Comparison of ENCODE assay signal across 10 cellular contexts in genomic region chr11:118689503-118689851, GRCh38. TPM values are rescaled to one million over a fixed set of nuclear protein-coding genes. Genes with fewer than 3 reads are reported as not detected.
DNase-seq lines count a peak whose midpoint lies in the region; ATAC-seq, FAIRE-seq and TF ChIP-seq lines count a peak whose summit lies in the region.
"Had no signal": no experiment of that assay in that cellular context is flagged by ENCODE, and none has a peak within 500 bp of the region (broad histone marks: within the 10 kb centered on the region; RNA-seq: fewer than 3 reads in every experiment).

No MANE protein-coding gene starts in this region.

- H3K36me3 ChIP-seq in lower lobe of right lung = no peaks in the 10 kb centered on the region
- H3K36me3 ChIP-seq in tibial nerve = no peaks in the 10 kb centered on the region

- peaks cover 6% of the 10 kb centered on the region for H3K36me3 Mint-ChIP-seq in central memory CD8-positive, alpha-beta T cell (ENCODE audit: insufficient read depth)

- H3K27ac ChIP-seq in lower lobe of right lung (peak overlapping the region; percentile 76), tibial nerve (peak overlapping the region; percentile 76 to 89 (median 88))

- no peaks in the 10 kb centered on the region for H3K27me3 Mint-ChIP-seq in central memory CD8-positive, alpha-beta T cell

- H3K4me3 Mint-ChIP-seq in central memory CD8-positive, alpha-beta T cell = peak overlapping the region; percentile 73

- H3K27me3 ChIP-seq in lower lobe of right lung (ENCODE audit: low read depth) (no peaks in the 10 kb centered on the region), tibial nerve (no peaks in the 10 kb centered on the region)

- FAIRE-seq in HTR-8/SVneo (lab: Jason Lieb, UNC) = no peak

- H3K4me1 ChIP-seq in lower lobe of right lung = peaks cover 29% of the 10 kb centered on the region
- H3K4me1 ChIP-seq in tibial nerve = peaks cover 0 to 38% (median 11%) of the 10 kb centered on the region in 4 donors

- no peaks in the 10 kb centered on the region for H3K9me3 ChIP-seq in lower lobe of right lung
- no peaks in the 10 kb centered on the region for H3K9me3 ChIP-seq in tibial nerve

- no peaks in the 10 kb centered on the region for H3K9me3 Mint-ChIP-seq in central memory CD8-positive, alpha-beta T cell

- H3K4me3 ChIP-seq in lower lobe of right lung (peak overlapping the region; percentile 55), tibial nerve (peak overlapping the region; percentile 26 to 50 (median 32))

- intact Hi-C loops in lower lobe of right lung (cut with DNase I) = no loop called here

- no peak for TF ChIP-seq EP300 in tibial nerve (IDR thresholded peaks at IDR 0.05)

- TF ChIP-seq POLR2A in tibial nerve (IDR thresholded peaks at IDR 0.05) = no peak

- H3K27ac Mint-ChIP-seq in central memory CD8-positive, alpha-beta T cell (ENCODE audit: low read depth) = peak overlapping the region; percentile 60

- no peak for TF ChIP-seq CTCF in lower lobe of right lung (IDR thresholded peaks at IDR 0.05)
- no peak for TF ChIP-seq CTCF in tibial nerve (IDR thresholded peaks at IDR 0.05)

- peak; percentile 40 for DNase-seq in DMS153 treated with DMSO at 0.1 percent for 48 hours (lab: John Stamatoyannopoulos, UW; ENCODE audit: unreplicated experiment)
- DNase-seq in DMS153 (lab: John Stamatoyannopoulos, UW) = no peak
- no peak for DNase-seq in central memory CD8-positive, alpha-beta T cell (ENCODE audit: low spot score in 2 of 2)
- DNase-seq in lower lobe of right lung = no peak
- no peak for DNase-seq in tibial nerve (ENCODE audit: low spot score in 2 of 2)
- no peak for DNase-seq in HTR-8/SVneo (ENCODE audit: insufficient read length, low spot score)
- DNase-seq in stimulated activated CD4-positive, alpha-beta T cell treated with anti-CD3 and anti-CD28 coated beads, Interleukin-4, amount 100 ng/mL, for 1 hour = no peak

- no peak for ATAC-seq in central memory CD8-positive, alpha-beta T cell (replicated peaks; ENCODE audit: extremely low read depth, poor library complexity, severe bottlenecking)
- peak; percentile 31 to 34 for ATAC-seq in lower lobe of right lung
- ATAC-seq in GM21360 (IDR thresholded peaks at IDR 0.05; ENCODE audit: unreplicated experiment) = no peak

- 8 to 11% methylated on average over 6 to 7 of the region's 9 CpGs for WGBS in tibial nerve, 2 donors

- peaks cover 42% of the 10 kb centered on the region for H3K4me1 Mint-ChIP-seq in central memory CD8-positive, alpha-beta T cell

RNA-seq across cellular contexts. Expression of gene TREH, which starts 10.0 kb away (rescaled TPM):
- 0.30 TPM for total RNA-seq in lower lobe of right lung
- total RNA-seq in tibial nerve = not detected
- total RNA-seq: A172, posterior vena cava had no signal

Comparison
In these comparisons a context has a peak if more than half of its experiments do, and no peak if none do; other contexts are left out.
1. ATAC-seq: peak in lower lobe of right lung (2 of 2); none in central memory CD8-positive, alpha-beta T cell (single experiment) and GM21360 (single experiment).